14 cellular contexts compared by ENCODE assay signal in genomic region chr20:57998276-57998675, GRCh38.
"Had no signal": no experiment of that assay in that cellular context is flagged by ENCODE, and none has a peak within 500 bp of the region (broad histone marks: within the 10 kb centered on the region; RNA-seq: fewer than 3 reads in every experiment).

No MANE protein-coding gene starts in this region.

- H3K36me3 Mint-ChIP-seq: brain; stimulated activated effector memory CD8-positive, alpha-beta T cell treated with anti-CD3 and anti-CD28 coated beads, Interleukin-12 subunit alpha, Interleukin-12 subunit beta, amount 100 ng/mL, for 72 hours; T-cell had no signal

- ATAC-seq: stimulated activated effector memory CD8-positive, alpha-beta T cell treated with anti-CD3 and anti-CD28 coated beads, Interleukin-12 subunit alpha, Interleukin-12 subunit beta, amount 100 ng/mL, for 72 hours; T-cell had no signal

- H3K4me2 ChIP-seq: smooth muscle cell had no signal

- H3K4me1 Mint-ChIP-seq: stimulated activated effector memory CD8-positive, alpha-beta T cell treated with anti-CD3 and anti-CD28 coated beads, Interleukin-12 subunit alpha, Interleukin-12 subunit beta, amount 100 ng/mL, for 72 hours had no signal

- H3K27ac ChIP-seq: ovary, vagina had no signal

- H3K9me3 ChIP-seq: adrenal gland, ovary, tibial artery, vagina had no signal

- H3K9me3 Mint-ChIP-seq: neural crest cell; stimulated activated effector memory CD8-positive, alpha-beta T cell treated with anti-CD3 and anti-CD28 coated beads, Interleukin-12 subunit alpha, Interleukin-12 subunit beta, amount 100 ng/mL, for 72 hours; T-cell had no signal

- H3K27me3 ChIP-seq: adrenal gland, ovary, tibial artery, vagina had no signal

- H3K36me3 ChIP-seq: adrenal gland, ovary, tibial artery, vagina had no signal

- H3K4me3 Mint-ChIP-seq: neural crest cell; stimulated activated effector memory CD8-positive, alpha-beta T cell treated with anti-CD3 and anti-CD28 coated beads, Interleukin-12 subunit alpha, Interleukin-12 subunit beta, amount 100 ng/mL, for 72 hours; T-cell had no signal

- H3K4me3 ChIP-seq: adrenal gland, ovary, smooth muscle cell, tibial artery, vagina had no signal

- DNase-seq: activated CD4-positive, alpha-beta T cell treated with anti-CD3 and anti-CD28 coated beads for 48 hours; activated naive CD4-positive, alpha-beta T cell treated with anti-CD3 and anti-CD28 coated beads, Interleukin-2, amount 50 U/mL, for 16 hours; adrenal gland; kidney glomerular epithelial cell; ovary; retina; T-cell; T1000 had no signal

- H3K27ac Mint-ChIP-seq: stimulated activated effector memory CD8-positive, alpha-beta T cell treated with anti-CD3 and anti-CD28 coated beads, Interleukin-12 subunit alpha, Interleukin-12 subunit beta, amount 100 ng/mL, for 72 hours; T-cell had no signal
